9 cellular contexts compared by ENCODE assay signal in the genomic region with DNA sequence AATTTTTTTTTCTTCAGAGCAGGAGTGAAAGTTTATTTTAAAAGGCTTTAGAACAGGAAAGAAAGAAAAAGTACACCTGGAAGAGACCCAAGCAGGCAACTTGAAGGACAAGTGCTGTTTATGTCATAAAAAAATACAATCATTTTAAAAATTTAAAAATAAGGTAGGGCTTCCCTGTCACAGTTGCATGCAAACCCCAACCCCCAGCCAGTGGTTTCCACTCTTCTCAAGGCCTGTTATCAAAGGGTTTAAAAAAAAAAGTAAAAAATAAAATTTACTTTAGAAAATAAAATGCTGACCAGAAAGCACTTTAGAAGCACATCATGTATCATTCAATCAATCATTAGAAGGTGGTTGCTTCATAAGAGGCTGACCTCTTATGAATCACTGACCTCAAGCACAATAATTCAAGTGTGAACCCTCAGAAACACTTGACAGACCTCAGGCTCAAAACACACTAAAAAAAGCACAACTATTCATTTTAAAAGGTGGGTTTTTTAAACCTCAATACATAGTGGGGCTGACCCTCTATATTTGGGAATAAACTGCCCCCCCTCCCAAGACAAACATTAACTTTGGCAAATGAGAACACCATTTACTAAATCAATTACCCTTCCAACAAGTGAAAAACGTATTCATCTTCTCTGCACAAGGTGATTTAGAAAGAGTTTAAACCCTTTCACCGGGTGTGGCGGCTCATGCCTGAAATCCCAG. TPM values are rescaled to one million over a fixed set of nuclear protein-coding genes. Genes with fewer than 3 reads are reported as not detected.
A peak's percentile ranks its signal among the peaks of the same experiment; 100 is the strongest.
DNase-seq lines count a peak whose midpoint lies in the region; ATAC-seq and TF ChIP-seq lines count a peak whose summit lies in the region.
"Had no signal": no experiment of that assay in that cellular context is flagged by ENCODE, and none has a peak within 500 bp of the region (broad histone marks: within the 10 kb centered on the region; RNA-seq: fewer than 3 reads in every experiment).

No MANE protein-coding gene starts in this region.

- H2AFZ ChIP-seq in GM23248, result no peak overlapping the region

- H3K79me1 ChIP-seq in mesendoderm (ENCODE audit: low read length), result peaks cover 4% of the 10 kb centered on the region

- no peak overlapping the region for H3K4me3 ChIP-seq in BLaER1 treated with 17β-estradiol and CSF1 and Interleukin-3, amounts not matched to agents 10 nM and 100 nM
- H3K4me3 ChIP-seq in GM23248 (no peak overlapping the region), SK-N-MC (no peak overlapping the region), mesendoderm (ENCODE audit: low read length) (no peak overlapping the region)
- H3K4me3 ChIP-seq: SJSA1 had no signal

- no peak overlapping the region for H3K56ac ChIP-seq in mesendoderm (ENCODE audit: low read length)

- peak overlapping the region in 3 of 11 experiments; percentile 20 to 51 (median 48); a peak in 3 of 22 replicates for H3K9ac ChIP-seq in BLaER1 treated with 17β-estradiol and CSF1 and Interleukin-3, amounts not matched to agents 10 nM and 100 nM
- H3K9ac ChIP-seq in GM23248 (no peak overlapping the region), SK-N-MC (ENCODE audit: insufficient read length) (no peak overlapping the region), mesendoderm (ENCODE audit: low read length) (no peak overlapping the region)

- H2BK15ac ChIP-seq in mesendoderm (replicated peaks; ENCODE audit: low read depth), result no peak overlapping the region

- H3K4me3 Mint-ChIP-seq in glutamatergic neuron (ENCODE audit: unreplicated experiment), result no peak overlapping the region

- no peak overlapping the region for H3K18ac ChIP-seq in mesendoderm (ENCODE audit: low read length)

- H4K20me1 ChIP-seq in BLaER1 treated with 17β-estradiol and CSF1 and Interleukin-3, amounts not matched to agents 10 nM and 100 nM, result peaks cover 22 to 96% (median 74%) of the 10 kb centered on the region in 11 experiments; a peak in 21 of 22 replicates
- no peaks in the 10 kb centered on the region; the same call in 1 of the 2 replicates for H4K20me1 ChIP-seq in GM23248 (ENCODE audit: insufficient read depth)

- H3K23ac ChIP-seq in mesendoderm (ENCODE audit: low read length), result no peak overlapping the region

- H3K79me2 ChIP-seq in GM23248 (ENCODE audit: insufficient read depth), result peaks cover 99% of the 10 kb centered on the region
- H3K79me2 ChIP-seq in mesendoderm (ENCODE audit: control insufficient read depth, insufficient read depth, low read length), result peaks cover 5% of the 10 kb centered on the region

- H3K27ac Mint-ChIP-seq in glutamatergic neuron (ENCODE audit: unreplicated experiment), result no peak overlapping the region

- no peaks in the 10 kb centered on the region for H3K9me3 ChIP-seq in BLaER1 treated with 17β-estradiol and CSF1 and Interleukin-3, amounts not matched to agents 10 nM and 100 nM (replicated peaks in 1 of 11)
- H3K9me3 ChIP-seq in GM23248 (ENCODE audit: low read depth) (no peaks in the 10 kb centered on the region), SK-N-MC (ENCODE audit: low read depth, low read length) (no peaks in the 10 kb centered on the region)
- H3K9me3 ChIP-seq: SJSA1 had no signal

- H3K27ac ChIP-seq in BLaER1 treated with 17β-estradiol and CSF1 and Interleukin-3, amounts not matched to agents 10 nM and 100 nM, result peak overlapping the region in 6 of 11 experiments; percentile 6 to 51 (median 16); a peak in 5 of 22 replicates
- H3K27ac ChIP-seq in GM23248, result no peak overlapping the region
- 0 out of 2 replicates have a peak overlapping the region, but pooled peaks have one; percentile 36 for H3K27ac ChIP-seq in SK-N-MC
- H3K27ac ChIP-seq in mesendoderm (ENCODE audit: low read depth, low read length), result no peak overlapping the region
- H3K27ac ChIP-seq: SJSA1 had no signal

- 87 to 89% methylated on average over 3 of the region's 3 CpGs for WGBS in GM23248 (ENCODE audit: low coverage in 1 of 2, low lambda C conversion rate in 2 of 2, missing lambda C conversion rate in 2 of 2), 2 experiments
- WGBS in mesendoderm (ENCODE audit: extremely low coverage, insufficient coverage, low lambda C conversion rate), result no CpG with 5 or more reads among the region's 3 CpGs

- H2BK5ac ChIP-seq in mesendoderm (ENCODE audit: low read length), result no peak overlapping the region

- peak overlapping the region; percentile 56 for H4K8ac ChIP-seq in mesendoderm (ENCODE audit: low read depth, low read length)

- no peaks in the 10 kb centered on the region for H3K27me3 ChIP-seq in BLaER1 treated with 17β-estradiol and CSF1 and Interleukin-3, amounts not matched to agents 10 nM and 100 nM
- no peaks in the 10 kb centered on the region for H3K27me3 ChIP-seq in GM23248 (replicated peaks; ENCODE audit: insufficient read depth)
- no peaks in the 10 kb centered on the region for H3K27me3 ChIP-seq in mesendoderm (ENCODE audit: insufficient read depth, low read length, poor library complexity)
- H3K27me3 ChIP-seq: SJSA1 had no signal

- H3K4me1 Mint-ChIP-seq in glutamatergic neuron (ENCODE audit: low read depth, unreplicated experiment), result no peaks in the 10 kb centered on the region

- peak; percentile 47 for DNase-seq in GM23248
- DNase-seq in SK-N-MC (ENCODE audit: low read depth, low spot score), result no peak
- DNase-seq in mesendoderm, result no peak
- no peak for DNase-seq in glutamatergic neuron
- DNase-seq in stimulated activated CD4-positive, alpha-beta T cell treated with anti-CD3 and anti-CD28 coated beads, Interleukin-12 subunit alpha, Interleukin-12 subunit beta, amount 100 ng/mL, for 4 hours, result no peak

- H3F3A ChIP-seq in GM23248 (ENCODE audit: insufficient read depth), result 0 out of 2 replicates have a peak, but pooled peaks cover 4% of the 10 kb centered on the region

- in situ Hi-C loops in GM23248 (cut with MboI), result no loop called here

- no peaks in the 10 kb centered on the region for H3K9me2 ChIP-seq in GM23248 (ENCODE audit: insufficient read depth)

- H2BK120ac ChIP-seq in mesendoderm (ENCODE audit: low read depth, low read length), result no peak overlapping the region

- H3K36me3 Mint-ChIP-seq in glutamatergic neuron (ENCODE audit: unreplicated experiment), result no peaks in the 10 kb centered on the region

- peaks cover 15 to 37% (median 23%) of the 10 kb centered on the region in 10 experiments for H3K4me1 ChIP-seq in BLaER1 treated with 17β-estradiol and CSF1 and Interleukin-3, amounts not matched to agents 10 nM and 100 nM
- H3K4me1 ChIP-seq in GM23248 (ENCODE audit: insufficient read depth), result peaks cover 25% of the 10 kb centered on the region
- no peaks in the 10 kb centered on the region for H3K4me1 ChIP-seq in mesendoderm (ENCODE audit: control insufficient read depth, low read depth, low read length)

- H3K9me3 Mint-ChIP-seq in glutamatergic neuron (ENCODE audit: unreplicated experiment), result no peaks in the 10 kb centered on the region

- ATAC-seq in GM18870 (IDR thresholded peaks at IDR 0.05; ENCODE audit: unreplicated experiment), result no peak
- ATAC-seq in GM18517 (IDR thresholded peaks at IDR 0.05; ENCODE audit: unreplicated experiment), result no peak

- no peak overlapping the region for H3K4ac ChIP-seq in mesendoderm (ENCODE audit: low read depth, low read length)

- no peaks in the 10 kb centered on the region for H3K27me3 Mint-ChIP-seq in glutamatergic neuron (ENCODE audit: unreplicated experiment)

- no peak overlapping the region for H2AK5ac ChIP-seq in mesendoderm (ENCODE audit: low read length)

- H4K5ac ChIP-seq in mesendoderm (ENCODE audit: low read length), result no peak overlapping the region

- TF ChIP-seq CTCF in glutamatergic neuron (IDR thresholded peaks at IDR 0.05; ENCODE audit: partially characterized antibody, unreplicated experiment), result no peak

- peak overlapping the region; percentile 23 to 74 (median 47); a peak in 21 of 22 replicates for H3K4me2 ChIP-seq in BLaER1 treated with 17β-estradiol and CSF1 and Interleukin-3, amounts not matched to agents 10 nM and 100 nM
- no peak overlapping the region for H3K4me2 ChIP-seq in GM23248 (ENCODE audit: unreplicated experiment)
- H3K4me2 ChIP-seq in mesendoderm (ENCODE audit: low read length), result no peak overlapping the region

- H3K36me3 ChIP-seq in BLaER1 treated with 17β-estradiol and CSF1 and Interleukin-3, amounts not matched to agents 10 nM and 100 nM, result peaks cover 0 to 13% (median 0%) of the 10 kb centered on the region in 11 experiments; a peak in 2 of 22 replicates
- H3K36me3 ChIP-seq in GM23248 (ENCODE audit: low read depth) (no peaks in the 10 kb centered on the region), SK-N-MC (ENCODE audit: insufficient read depth, low read length) (no peaks in the 10 kb centered on the region), mesendoderm (ENCODE audit: control insufficient read depth, insufficient read depth, low read length) (no peaks in the 10 kb centered on the region)
- H3K36me3 ChIP-seq: SJSA1 had no signal

RNA-seq across cellular contexts. Expression of gene ILRUN, which starts 15.6 kb away (rescaled TPM):
- total RNA-seq in GM23248 (2014; rRNA removed; shearing (Covaris generic)), result 32.6 and 41.4 TPM in 2 replicates
- polyA plus RNA-seq in GM23248 (2016; fragmentation: Nextera tagmentation; extraction: Ambion mirVana), result 8.4 and 8.5 TPM in 2 replicates
- 38.4 TPM for polyA plus RNA-seq in mesendoderm (2013, experiment 1 of 2)
- 37.8 TPM for polyA plus RNA-seq in mesendoderm (2013, experiment 2 of 2)
- 37.7 TPM for total RNA-seq in glutamatergic neuron (ENCODE audit: unreplicated experiment)

Comparison
In these comparisons a context has a peak if more than half of its experiments do, and no peak if none do; other contexts are left out.
1. H3K27ac ChIP-seq: peak in BLaER1 treated with 17β-estradiol and CSF1 and Interleukin-3, amounts not matched to agents 10 nM and 100 nM (6 of 11) and SK-N-MC (single experiment); none in GM23248 (single experiment) and mesendoderm (single experiment).
2. H3K4me2 ChIP-seq: peak in BLaER1 treated with 17β-estradiol and CSF1 and Interleukin-3, amounts not matched to agents 10 nM and 100 nM (11 of 11); none in GM23248 (single experiment) and mesendoderm (single experiment).